17 cellular contexts compared by ENCODE assay signal in the genomic region with DNA sequence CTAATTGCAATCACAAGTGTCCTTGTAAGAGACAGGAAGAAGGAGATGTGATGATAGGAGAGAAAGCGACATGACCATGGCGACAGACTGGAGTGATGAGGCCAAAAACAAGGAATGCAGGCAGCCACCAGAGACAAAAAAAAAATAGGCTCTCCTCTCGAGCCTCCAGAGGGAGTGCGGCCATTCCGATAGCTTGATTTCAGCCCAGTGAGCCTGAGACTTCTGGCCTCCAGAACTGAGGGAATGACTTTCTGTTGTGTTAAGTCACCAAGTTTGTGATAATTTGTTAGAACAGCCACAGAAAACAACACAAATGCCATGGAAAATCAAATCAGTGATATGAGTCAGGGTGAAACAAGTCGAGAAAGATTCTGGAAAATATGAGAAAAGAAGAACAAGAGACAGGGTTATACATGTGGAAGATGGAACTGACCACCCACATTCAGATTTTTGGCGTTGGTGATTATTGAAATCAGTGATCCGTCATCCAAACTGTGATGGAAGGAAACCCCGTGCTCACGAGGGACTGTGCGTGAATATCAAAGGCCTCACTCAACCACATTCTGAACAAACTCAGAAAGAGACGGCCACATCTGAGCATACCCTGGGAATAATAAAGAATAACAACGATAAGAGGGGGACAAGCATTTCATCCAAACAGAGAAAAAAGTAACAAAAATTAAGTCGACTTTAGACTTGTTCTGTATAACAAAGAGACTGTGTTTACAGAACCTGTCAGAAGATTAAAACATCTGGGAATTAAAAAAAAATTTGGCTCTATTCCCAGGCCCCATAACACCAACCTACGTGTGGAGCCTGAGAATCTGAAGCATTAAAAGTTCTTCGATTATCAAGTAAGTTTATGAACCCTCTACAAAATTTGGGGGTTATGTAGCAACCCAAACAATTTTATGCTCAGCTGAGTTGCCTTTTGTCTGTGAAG.
DNase-seq lines count a peak whose midpoint lies in the region; TF ChIP-seq lines count a peak whose summit lies in the region.
"Had no signal": no experiment of that assay in that cellular context is flagged by ENCODE, and none has a peak within 500 bp of the region (broad histone marks: within the 10 kb centered on the region; RNA-seq: fewer than 3 reads in every experiment).

No MANE protein-coding gene starts in this region.

- DNase-seq in DMS 273 (lab: John Stamatoyannopoulos, UW; ENCODE audit: unreplicated experiment) (peak; percentile 29), DMS 273 treated with DMSO at 0.1 percent for 48 hours (lab: John Stamatoyannopoulos, UW) (no peak), SJSA1 (ENCODE audit: low read depth in 1 of 2, low spot score in 2 of 2) (peak in 1 of 2 experiments; percentile 59), hepatocyte (ENCODE audit: low spot score) (no peak), progenitor cell of endocrine pancreas (ENCODE audit: low spot score, unreplicated experiment) (no peak)
- no peak for DNase-seq in stimulated activated CD4-positive, alpha-beta T cell treated with anti-CD3 and anti-CD28 coated beads, Interleukin-4, amount 100 ng/mL, for 24 hours
- no peak for DNase-seq in stimulated activated CD8-positive, alpha-beta memory T cell treated with anti-CD3 and anti-CD28 coated beads, Interleukin-4, amount 100 ng/mL, for 48 hours
- DNase-seq: activated CD4-positive, alpha-beta T cell treated with anti-CD3 and anti-CD28 coated beads, Interleukin-2, amount 50 U/mL, for 48 hours; foreskin fibroblast; HCEC 1CT; NCI-H1092 treated with DMSO at 0.1 percent for 48 hours; T-helper 2 cell; tibial artery had no signal

- no peak overlapping the region for H3K27ac Mint-ChIP-seq in progenitor cell of endocrine pancreas
- H3K27ac Mint-ChIP-seq: neural progenitor cell had no signal

- H3K9me3 ChIP-seq in SJSA1 (replicated peaks) (no peaks in the 10 kb centered on the region), hepatocyte (ENCODE audit: low read depth) (no peaks in the 10 kb centered on the region), stomach smooth muscle (ENCODE audit: control insufficient read depth in 2 of 2, low read length in 2 of 2) (no peaks in the 10 kb centered on the region)
- H3K9me3 ChIP-seq: tibial artery had no signal

- H3K27me3 Mint-ChIP-seq in progenitor cell of endocrine pancreas = no peaks in the 10 kb centered on the region

- H3K27ac ChIP-seq in SJSA1 (peak overlapping the region; percentile 25), hepatocyte (peak overlapping the region; percentile 55), stomach smooth muscle (ENCODE audit: low read length) (peak overlapping the region; percentile 46)
- H3K27ac ChIP-seq: 22Rv1, neural progenitor cell, VCaP had no signal

- peaks cover 2% of the 10 kb centered on the region for H3K36me3 Mint-ChIP-seq in progenitor cell of endocrine pancreas (ENCODE audit: insufficient read depth)
- H3K36me3 Mint-ChIP-seq: neural progenitor cell had no signal

- no peak for TF ChIP-seq CTCF in hepatocyte (IDR thresholded peaks at IDR 0.05; ENCODE audit: poor library complexity)
- no peak for TF ChIP-seq CTCF in progenitor cell of endocrine pancreas (IDR thresholded peaks at IDR 0.05; ENCODE audit: unreplicated experiment)

- peak overlapping the region in 1 of 2 donors; percentile 41 for H3K9ac ChIP-seq in stomach smooth muscle (ENCODE audit: low read length in 2 of 2)
- H3K9ac ChIP-seq: neural progenitor cell had no signal

- no peaks in the 10 kb centered on the region for H3K79me2 ChIP-seq in hepatocyte

- WGBS in hepatocyte (ENCODE audit: low lambda C conversion rate, missing lambda C conversion rate) = 68% methylated on average over 16 of the region's 16 CpGs

- H3K4me2 ChIP-seq in hepatocyte = peak overlapping the region; percentile 25
- H3K4me2 ChIP-seq: neural progenitor cell had no signal

- H3K4me1 ChIP-seq in SJSA1 (replicated peaks) (peaks cover 39% of the 10 kb centered on the region), hepatocyte (ENCODE audit: insufficient read depth) (peaks cover 13% of the 10 kb centered on the region), stomach smooth muscle (ENCODE audit: control insufficient read depth, insufficient read depth, low read length) (peaks cover 28% of the 10 kb centered on the region)
- H3K4me1 ChIP-seq: neural progenitor cell had no signal

- no peak overlapping the region for H3K4me3 Mint-ChIP-seq in progenitor cell of endocrine pancreas (ENCODE audit: low read depth)
- H3K4me3 Mint-ChIP-seq: neural progenitor cell had no signal

- H3K36me3 ChIP-seq in SJSA1 (no peaks in the 10 kb centered on the region), hepatocyte (replicated peaks; ENCODE audit: insufficient read depth, low read depth) (no peaks in the 10 kb centered on the region), stomach smooth muscle (ENCODE audit: control insufficient read depth in 2 of 2, insufficient read depth in 2 of 2, low read length in 2 of 2) (no peaks in the 10 kb centered on the region)
- H3K36me3 ChIP-seq: neural progenitor cell, tibial artery had no signal

- H3K9me2 ChIP-seq in hepatocyte (replicated peaks; ENCODE audit: insufficient read depth) = no peaks in the 10 kb centered on the region

- H4K20me1 ChIP-seq in hepatocyte (ENCODE audit: insufficient read depth, poor library complexity, severe bottlenecking) = no peaks in the 10 kb centered on the region

- H2AFZ ChIP-seq in hepatocyte = no peak overlapping the region
- H2AFZ ChIP-seq: neural progenitor cell had no signal

- no peaks in the 10 kb centered on the region for H3K9me3 Mint-ChIP-seq in progenitor cell of endocrine pancreas (ENCODE audit: low read depth)

- H3K4me3 ChIP-seq in SJSA1 (no peak overlapping the region), hepatocyte (no peak overlapping the region), stomach smooth muscle (ENCODE audit: low read length in 2 of 2) (peak overlapping the region; percentile 9 to 15)
- H3K4me3 ChIP-seq: neural progenitor cell, tibial artery had no signal

- peaks cover 7% of the 10 kb centered on the region for H3K4me1 Mint-ChIP-seq in progenitor cell of endocrine pancreas (ENCODE audit: low read depth)

- H3K27me3 ChIP-seq in SJSA1 (replicated peaks) (no peaks in the 10 kb centered on the region), hepatocyte (no peaks in the 10 kb centered on the region), stomach smooth muscle (ENCODE audit: control insufficient read depth in 1 of 2, insufficient read depth in 2 of 2, low read length in 2 of 2) (no peaks in the 10 kb centered on the region)
- H3K27me3 ChIP-seq: neural progenitor cell, tibial artery had no signal

Comparison
In these comparisons a context has a peak if more than half of its experiments do, and no peak if none do; other contexts are left out.
1. H3K4me3 ChIP-seq: peak in stomach smooth muscle (2 of 2); none in SJSA1 (single experiment) and hepatocyte (single experiment).
2. Peak in every context shown above with its lines, with median percentiles within 50 percentile points of each other: H3K27ac ChIP-seq.